In the genomic region with DNA sequence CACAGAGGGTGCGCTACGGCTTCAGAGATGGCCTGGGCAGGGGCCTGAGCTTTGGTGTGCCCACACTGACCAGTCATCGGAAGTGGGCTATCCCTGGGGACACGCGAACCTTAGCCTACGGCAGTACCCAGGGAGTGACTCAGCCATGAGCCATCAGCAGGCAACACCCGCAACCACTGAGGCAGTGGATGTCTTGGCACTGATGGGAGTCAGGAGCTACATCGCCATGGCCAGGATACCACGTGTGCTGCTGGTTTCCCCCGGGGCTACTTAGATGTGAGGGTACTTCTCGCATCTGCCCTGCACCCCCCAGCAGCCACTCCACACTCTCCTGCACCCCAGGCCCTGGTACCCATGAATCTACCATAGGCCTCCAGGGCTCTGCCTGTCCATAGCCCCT, we compare ENCODE assay signal across 16 cellular contexts. TPM values are rescaled to one million over a fixed set of nuclear protein-coding genes. Genes with fewer than 3 reads are reported as not detected.
DNase-seq lines count a peak whose midpoint lies in the region; TF ChIP-seq lines count a peak whose summit lies in the region.
"Had no signal": no experiment of that assay in that cellular context is flagged by ENCODE, and none has a peak within 500 bp of the region (broad histone marks: within the 10 kb centered on the region; RNA-seq: fewer than 3 reads in every experiment).

No MANE protein-coding gene starts in this region.

- in situ Hi-C loops in brain microvascular endothelial cell (cut with HindIII; ENCODE audit: low pct_ligation_motif_present, low sequenced_read_pairs) = no loop called here

- DNase-seq in Daoy (ENCODE audit: low read depth) (peak; percentile 97), NCI-H226 (peak; percentile 48), brain microvascular endothelial cell (peak; percentile 49), kidney tubule cell (ENCODE audit: low spot score) (peak; percentile 82), HEK293T (ENCODE audit: extremely low spot score) (no peak), HuH-7.5 (ENCODE audit: low spot score) (no peak), DMS153 (lab: John Stamatoyannopoulos, UW) (no peak), NCI-H187 (lab: John Stamatoyannopoulos, UW) (no peak)
- DNase-seq: activated CD4-positive, alpha-beta T cell treated with anti-CD3 and anti-CD28 coated beads, Interleukin-2, amount 50 U/mL, for 1 hour; NCI-H2081; NK-92 treated with Interleukin-12 subunit alpha and Interleukin-12 subunit beta, amount 100 ng/mL, for 24 hours; T-helper 17 cell had no signal

- no peak for TF ChIP-seq CTCF in brain microvascular endothelial cell (IDR thresholded peaks at IDR 0.05; ENCODE audit: low read depth, low read length, missing control alignments)

- H3K27me3 ChIP-seq in brain microvascular endothelial cell (replicated peaks) = no peaks in the 10 kb centered on the region
- H3K27me3 ChIP-seq: BLaER1 treated with 17β-estradiol and CSF1 and Interleukin-3, amounts not matched to agents 10 nM and 100 nM; cardiac muscle cell; esophagus muscularis mucosa had no signal

- H3K27ac ChIP-seq in brain microvascular endothelial cell = no peak overlapping the region
- H3K27ac ChIP-seq: BLaER1 treated with 17β-estradiol and CSF1 and Interleukin-3, amounts not matched to agents 10 nM and 100 nM; cardiac muscle cell; esophagus muscularis mucosa; KMS-11 had no signal

- CTCF ChIA-PET in HEK293T (lab: Yijun Ruan, JAX) = no interaction called here

- H3K36me3 ChIP-seq in brain microvascular endothelial cell (replicated peaks) = no peaks in the 10 kb centered on the region
- H3K36me3 ChIP-seq: BLaER1 treated with 17β-estradiol and CSF1 and Interleukin-3, amounts not matched to agents 10 nM and 100 nM; cardiac muscle cell; esophagus muscularis mucosa had no signal

- H3K4me3 ChIP-seq in brain microvascular endothelial cell (ENCODE audit: low read depth, low read length) = no peak overlapping the region
- H3K4me3 ChIP-seq: BLaER1 treated with 17β-estradiol and CSF1 and Interleukin-3, amounts not matched to agents 10 nM and 100 nM; cardiac muscle cell; esophagus muscularis mucosa had no signal

- POLR2A ChIA-PET in HEK293T (lab: Yijun Ruan, JAX) = no interaction called here

TF ChIP-seq in HEK293T, 16 proteins besides CTCF, POLR2A, EP300 and RAD21:
- TF ChIP-seq BHLHE40 (IDR thresholded peaks at IDR 0.05; ENCODE audit: borderline replicate concordance) = no peak
- no peak for TF ChIP-seq LEF1 (IDR thresholded peaks at IDR 0.05; ENCODE audit: borderline replicate concordance)
- no peak for TF ChIP-seq FOXK2 (IDR thresholded peaks at IDR 0.05)
- no peak for TF ChIP-seq FOXM1 (IDR thresholded peaks at IDR 0.05; ENCODE audit: borderline replicate concordance)
- no peak for TF ChIP-seq TARDBP (IDR thresholded peaks at IDR 0.05)
- TF ChIP-seq SUZ12 (IDR thresholded peaks at IDR 0.05) = no peak
- no peak for TF ChIP-seq FOXA1 (IDR thresholded peaks at IDR 0.05)
- TF ChIP-seq L3MBTL2 (conservative IDR thresholded peaks at IDR 0.05) = no peak

RNA-seq across cellular contexts. Expression of a gene that starts 12.8 kb away (rescaled TPM):
- total RNA-seq in Daoy (2014; rRNA removed; shearing (Covaris generic)) = 60.9 and 68.5 TPM in 2 replicates

Comparison
In these comparisons a context has a peak if more than half of its experiments do, and no peak if none do; other contexts are left out.
1. DNase-seq: peak in Daoy (single experiment), NCI-H226 (single experiment), brain microvascular endothelial cell (single experiment) and kidney tubule cell (single experiment); none in HEK293T (single experiment), HuH-7.5 (single experiment), DMS153 (single experiment) and NCI-H187 (0 of 2).